ENCODE assay signal across 7 cellular contexts in the genomic region with DNA sequence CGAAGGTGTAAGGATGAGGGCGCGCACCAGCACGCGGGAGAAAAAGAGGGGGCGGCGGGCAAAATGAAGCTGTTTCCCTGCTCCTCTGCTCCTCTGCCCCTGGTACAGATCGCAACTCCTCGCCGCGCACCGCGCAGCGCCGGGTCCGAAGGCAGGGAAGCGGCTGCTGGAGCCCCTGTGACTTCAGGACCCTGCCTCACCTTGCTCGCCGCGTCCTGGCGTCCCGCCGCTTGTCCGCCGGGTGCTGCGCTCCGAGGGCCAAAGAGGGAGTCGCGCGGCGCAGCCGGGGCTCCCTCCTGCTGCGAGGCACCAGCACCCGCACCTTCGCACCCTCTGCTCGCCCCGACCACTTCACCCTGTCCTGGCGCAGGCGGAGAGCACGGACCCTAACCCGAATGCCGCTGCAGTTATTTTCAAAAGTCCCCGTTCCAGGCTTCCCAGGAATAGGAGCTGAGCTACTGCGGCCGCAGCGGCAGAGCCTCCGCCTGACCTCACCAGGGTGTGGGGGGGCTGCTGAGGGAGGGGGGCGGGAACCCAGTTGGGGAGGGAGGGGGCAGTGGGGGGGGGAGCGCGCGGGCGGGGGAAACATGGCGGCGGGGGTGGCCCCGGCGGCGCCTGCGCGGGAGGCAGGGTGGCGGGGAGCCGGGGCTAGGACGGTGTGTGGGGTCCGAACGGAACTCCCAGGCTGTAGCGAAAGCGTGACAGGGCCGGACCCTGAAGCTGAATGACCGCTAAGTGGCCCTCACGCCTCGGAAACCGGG. TPM values are rescaled to one million over a fixed set of nuclear protein-coding genes. Genes with fewer than 3 reads are reported as not detected.
DNase-seq lines count a peak whose midpoint lies in the region; ATAC-seq, FAIRE-seq and TF ChIP-seq lines count a peak whose summit lies in the region.

A gene with protein sequence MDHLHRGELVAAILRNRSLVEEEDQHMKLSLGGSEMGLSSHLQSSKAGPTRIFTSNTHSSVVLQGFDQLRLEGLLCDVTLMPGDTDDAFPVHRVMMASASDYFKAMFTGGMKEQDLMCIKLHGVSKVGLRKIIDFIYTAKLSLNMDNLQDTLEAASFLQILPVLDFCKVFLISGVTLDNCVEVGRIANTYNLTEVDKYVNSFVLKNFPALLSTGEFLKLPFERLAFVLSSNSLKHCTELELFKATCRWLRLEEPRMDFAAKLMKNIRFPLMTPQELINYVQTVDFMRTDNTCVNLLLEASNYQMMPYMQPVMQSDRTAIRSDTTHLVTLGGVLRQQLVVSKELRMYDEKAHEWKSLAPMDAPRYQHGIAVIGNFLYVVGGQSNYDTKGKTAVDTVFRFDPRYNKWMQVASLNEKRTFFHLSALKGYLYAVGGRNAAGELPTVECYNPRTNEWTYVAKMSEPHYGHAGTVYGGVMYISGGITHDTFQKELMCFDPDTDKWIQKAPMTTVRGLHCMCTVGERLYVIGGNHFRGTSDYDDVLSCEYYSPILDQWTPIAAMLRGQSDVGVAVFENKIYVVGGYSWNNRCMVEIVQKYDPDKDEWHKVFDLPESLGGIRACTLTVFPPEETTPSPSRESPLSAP (minus strand): TSS at position 503 of the 761 bp plus-strand sequence. CDS start 88,337 bp downstream, outside the sequence.

- in situ Hi-C loops in IMR-90 (cut with MboI; ENCODE audit: low sequenced_read_pairs) = no loop called here

- H2BK15ac ChIP-seq in IMR-90 (ENCODE audit: low read depth, low read length) = no peak within 1 kb of the TSS

- H3K36me3 Mint-ChIP-seq in activated T-helper 1 cell treated with anti-CD3 and anti-CD28 coated beads, Interleukin-12 subunit alpha, Interleukin-12 subunit beta, Interleukin-2, Interleukin-4 antibody, amounts not matched to agents 30 ng/mL and 10 ng/mL and 1 ng/mL, durations not matched to agents 14 hours and 24 hours and 36 hours (ENCODE audit: low read depth) = no peaks in the 10 kb centered on the region
- H3K36me3 Mint-ChIP-seq in nephron (ENCODE audit: low read depth) = peaks cover 3% of the 10 kb centered on the region

- TF ChIP-seq CTCF in GM10266 (IDR thresholded peaks at IDR 0.05; ENCODE audit: control insufficient read depth, insufficient read depth, low read depth, missing control alignments) = no peak
- no peak for TF ChIP-seq CTCF in IMR-90 (conservative IDR thresholded peaks at IDR 0.05; ENCODE audit: low read depth, low read length)
- peak in 1 of 4 experiments; percentile 7 for TF ChIP-seq CTCF in gastroesophageal sphincter (IDR thresholded peaks at IDR 0.05)
- TF ChIP-seq CTCF in nephron (IDR thresholded peaks at IDR 0.05; ENCODE audit: unreplicated experiment in 3 of 3) = no peak

- peak within 1 kb of the TSS; percentile 90 for H3K9ac ChIP-seq in IMR-90 (ENCODE audit: low read depth, low read length)

- H3K36me3 ChIP-seq in IMR-90 (ENCODE audit: control insufficient read depth, insufficient read depth, low read length) (no peaks in the 10 kb centered on the region), gastroesophageal sphincter (no peaks in the 10 kb centered on the region)

- dilution Hi-C loops in IMR-90 (cut with HindIII; ENCODE audit: low sequenced_read_pairs, unreplicated experiment) = no loop called here

- peak within 1 kb of the TSS; percentile 69 for H4K91ac ChIP-seq in IMR-90 (ENCODE audit: insufficient read depth, low read depth, low read length)

- ATAC-seq in IMR-90 (ENCODE audit: low read depth) (peak; percentile 84), gastroesophageal sphincter (peak; percentile 84)

- CTCF ChIA-PET in IMR-90 (lab: Yijun Ruan, JAX) = interaction anchor here (0.5 to 0.6 kb wide), 2 partner anchors 11 to 138 kb away, joined by 3 to 6 read pairs; no protein-coding TSS in a partner anchor

- H3K4me3 Mint-ChIP-seq in activated T-helper 1 cell treated with anti-CD3 and anti-CD28 coated beads, Interleukin-12 subunit alpha, Interleukin-12 subunit beta, Interleukin-2, Interleukin-4 antibody, amounts not matched to agents 30 ng/mL and 10 ng/mL and 1 ng/mL, durations not matched to agents 14 hours and 24 hours and 36 hours = peak within 1 kb of the TSS; percentile 76
- H3K4me3 Mint-ChIP-seq in nephron = peak within 1 kb of the TSS; percentile 94 to 98 (median 95)

- H2BK120ac ChIP-seq in IMR-90 (ENCODE audit: low read depth, low read length) = peak within 1 kb of the TSS; percentile 72

- H2AK9ac ChIP-seq in IMR-90 (replicated peaks; ENCODE audit: low read depth, low read length, poor library complexity) = no peak within 1 kb of the TSS

- H3K23ac ChIP-seq in IMR-90 (ENCODE audit: low read depth, low read length) = no peak within 1 kb of the TSS

- TF ChIP-seq RAD21 in IMR-90 (IDR thresholded peaks at IDR 0.05; ENCODE audit: low read length) = no peak

- intact Hi-C loops in IMR-90 (cut with micrococcal nuclease) = loop anchor here (5.0 to 10.0 kb wide), 2 partner anchors 108 to 119 kb away; no protein-coding TSS in a partner anchor
- intact Hi-C loops in activated T-helper 1 cell treated with anti-CD3 and anti-CD28 coated beads, Interleukin-12 subunit alpha, Interleukin-12 subunit beta, Interleukin-2, Interleukin-4 antibody, amounts not matched to agents 30 ng/mL and 10 ng/mL and 1 ng/mL, durations not matched to agents 14 hours and 24 hours and 36 hours (cut with micrococcal nuclease) = no loop called here

- WGBS in IMR-90 (ENCODE audit: extremely low coverage in 2 of 2, insufficient read length in 1 of 2), 2 experiments = 19% methylated on average over 17 of the region's 71 CpGs; no CpG with 5 or more reads in 1 of the 2 experiments
- WGBS in gastroesophageal sphincter (ENCODE audit: low coverage in 1 of 2), 2 donors = 0 to 3% methylated on average over 7 to 11 of the region's 71 CpGs

- H3K79me1 ChIP-seq in IMR-90 (ENCODE audit: low read depth in 1 of 2, low read length in 2 of 2) = 0 out of 4 replicates have a peak, but pooled peaks cover 0 to 2% of the 10 kb centered on the region in 2 experiments

- H3K4me2 ChIP-seq in IMR-90 (ENCODE audit: low read depth, low read length) = peak within 1 kb of the TSS; percentile 90

- no peaks in the 10 kb centered on the region for H4K20me1 ChIP-seq in IMR-90 (ENCODE audit: insufficient read depth, low read length)

- POLR2A ChIA-PET in IMR-90 (lab: Charles Lee; ENCODE audit: unreplicated experiment) = no interaction called here

- peak within 1 kb of the TSS; percentile 89 for H3K14ac ChIP-seq in IMR-90 (replicated peaks; ENCODE audit: low read depth, low read length)

- H3K4me1 Mint-ChIP-seq in activated T-helper 1 cell treated with anti-CD3 and anti-CD28 coated beads, Interleukin-12 subunit alpha, Interleukin-12 subunit beta, Interleukin-2, Interleukin-4 antibody, amounts not matched to agents 30 ng/mL and 10 ng/mL and 1 ng/mL, durations not matched to agents 14 hours and 24 hours and 36 hours (ENCODE audit: low read depth) = peaks cover 6% of the 10 kb centered on the region
- H3K4me1 Mint-ChIP-seq in nephron = peaks cover 12% of the 10 kb centered on the region

- H3K27me3 ChIP-seq in IMR-90 (ENCODE audit: control insufficient read depth, insufficient read depth, low read length) (no peaks in the 10 kb centered on the region), gastroesophageal sphincter (no peaks in the 10 kb centered on the region)

- H3K9me3 Mint-ChIP-seq in activated T-helper 1 cell treated with anti-CD3 and anti-CD28 coated beads, Interleukin-12 subunit alpha, Interleukin-12 subunit beta, Interleukin-2, Interleukin-4 antibody, amounts not matched to agents 30 ng/mL and 10 ng/mL and 1 ng/mL, durations not matched to agents 14 hours and 24 hours and 36 hours = no peaks in the 10 kb centered on the region
- no peaks in the 10 kb centered on the region for H3K9me3 Mint-ChIP-seq in nephron

- H3K4me3 ChIP-seq in IMR-90 (ENCODE audit: insufficient read depth, low read depth, low read length) (peak within 1 kb of the TSS; percentile 84), gastroesophageal sphincter (peak within 1 kb of the TSS; percentile 69 to 74)

- peak; percentile 22 for DNase-seq in GM10266 (ENCODE audit: extremely low spot score)
- DNase-seq in IMR-90 = peak; percentile 18
- DNase-seq in activated T-helper 1 cell treated with anti-CD3 and anti-CD28 coated beads, Interleukin-12 subunit alpha, Interleukin-12 subunit beta, Interleukin-2, Interleukin-4 antibody, amounts not matched to agents 30 ng/mL and 10 ng/mL and 1 ng/mL, durations not matched to agents 14 hours and 24 hours and 36 hours (ENCODE audit: low spot score) = no peak
- DNase-seq in urothelium cell line (ENCODE audit: low spot score) = peak; percentile 40
- DNase-seq in SW 1271 (lab: John Stamatoyannopoulos, UW) = no peak

- peak within 1 kb of the TSS; percentile 97 for H4K5ac ChIP-seq in IMR-90 (ENCODE audit: low read depth, low read length)

- H4K8ac ChIP-seq in IMR-90 (ENCODE audit: low read depth in 2 of 2, low read length in 2 of 2) = peak within 1 kb of the TSS; percentile 86 to 90

- peak within 1 kb of the TSS; percentile 38 for H3K27ac Mint-ChIP-seq in activated T-helper 1 cell treated with anti-CD3 and anti-CD28 coated beads, Interleukin-12 subunit alpha, Interleukin-12 subunit beta, Interleukin-2, Interleukin-4 antibody, amounts not matched to agents 30 ng/mL and 10 ng/mL and 1 ng/mL, durations not matched to agents 14 hours and 24 hours and 36 hours
- H3K27ac Mint-ChIP-seq in nephron = peak within 1 kb of the TSS; percentile 88 to 95 (median 93)

- peak within 1 kb of the TSS; percentile 90; the same call in 1 of the 2 replicates for H3K18ac ChIP-seq in IMR-90 (ENCODE audit: low read depth, low read length)

- H2BK20ac ChIP-seq in IMR-90 (ENCODE audit: low read depth, low read length) = no peak within 1 kb of the TSS

- TF ChIP-seq EP300 in gastroesophageal sphincter (IDR thresholded peaks at IDR 0.05) = no peak

- peak within 1 kb of the TSS; percentile 83 for H3K27ac ChIP-seq in IMR-90 (ENCODE audit: insufficient read depth, low read length)
- peak within 1 kb of the TSS; percentile 63 to 86 (median 81) for H3K27ac ChIP-seq in gastroesophageal sphincter

- H3K27me3 Mint-ChIP-seq in activated T-helper 1 cell treated with anti-CD3 and anti-CD28 coated beads, Interleukin-12 subunit alpha, Interleukin-12 subunit beta, Interleukin-2, Interleukin-4 antibody, amounts not matched to agents 30 ng/mL and 10 ng/mL and 1 ng/mL, durations not matched to agents 14 hours and 24 hours and 36 hours (ENCODE audit: insufficient read depth) = peaks cover 24% of the 10 kb centered on the region
- no peaks in the 10 kb centered on the region for H3K27me3 Mint-ChIP-seq in nephron (ENCODE audit: low read depth)

- no peak for TF ChIP-seq POLR2A in IMR-90 (IDR thresholded peaks at IDR 0.05; ENCODE audit: low read depth, low read length)
- no peak for TF ChIP-seq POLR2A in gastroesophageal sphincter (IDR thresholded peaks at IDR 0.05)

- no TSS peak for BruUV-seq in IMR-90 (replicated peaks; lab: Mats Ljungman, UMichigan)

- H3K56ac ChIP-seq in IMR-90 (ENCODE audit: extremely low read depth, insufficient read depth, low read length) = no peak within 1 kb of the TSS; the same call in 1 of the 2 replicates

- peak within 1 kb of the TSS; percentile 92 for H2AFZ ChIP-seq in IMR-90 (replicated peaks; ENCODE audit: low read length, poor library complexity)

- peak within 1 kb of the TSS; percentile 29 for H2BK5ac ChIP-seq in IMR-90 (ENCODE audit: low read depth, low read length, poor library complexity, severe bottlenecking)

- H3K9me1 ChIP-seq in IMR-90 (ENCODE audit: insufficient read depth, low read length) = no peaks in the 10 kb centered on the region

- H3K9me3 ChIP-seq in IMR-90 (ENCODE audit: control insufficient read depth, insufficient read depth, low read length) (no peaks in the 10 kb centered on the region), gastroesophageal sphincter (no peaks in the 10 kb centered on the region)

- H3K4me1 ChIP-seq in IMR-90 (ENCODE audit: control insufficient read depth, insufficient read depth, low read length) = 0 out of 2 replicates have a peak, but pooled peaks cover 2% of the 10 kb centered on the region
- H3K4me1 ChIP-seq in gastroesophageal sphincter = peaks cover 0 to 7% (median 0%) of the 10 kb centered on the region in 3 donors

- no peak within 1 kb of the TSS for H2AK5ac ChIP-seq in IMR-90 (ENCODE audit: low read depth, low read length)

- H3K4ac ChIP-seq in IMR-90 (ENCODE audit: low read depth, low read length) = peak within 1 kb of the TSS; percentile 76

- no peak for FAIRE-seq in urothelium cell line (lab: Jason Lieb, UNC)

RNA-seq across cellular contexts. Expression of the gene that starts here (rescaled TPM):
- 12.5 and 13.6 TPM in 2 replicates for total RNA-seq in IMR-90 (2012; rRNA removed)
- 4.0 and 4.1 TPM in 2 replicates for polyA plus RNA-seq in IMR-90 (2012; rRNA removed)
- polyA plus RNA-seq in IMR-90 (2012; cell fraction: cytosol; rRNA removed) = 2.0 and 2.1 TPM in 2 replicates
- polyA plus RNA-seq in IMR-90 (2012; cell fraction: nucleus; rRNA removed; ENCODE audit: low replicate concordance) = 0.69 and 3.3 TPM in 2 replicates
- total RNA-seq in activated T-helper 1 cell treated with anti-CD3 and anti-CD28 coated beads, Interleukin-12 subunit alpha, Interleukin-12 subunit beta, Interleukin-2, Interleukin-4 antibody, amounts not matched to agents 30 ng/mL and 10 ng/mL and 1 ng/mL, durations not matched to agents 14 hours and 24 hours and 36 hours = 0.20 TPM in 1 of 2 replicates, not detected in the other
- total RNA-seq in gastroesophageal sphincter = 10 to 100 TPM; 14.2 to 32.6 (median 21.8) TPM

Comparison
In these comparisons a context has a peak if more than half of its experiments do, and no peak if none do; other contexts are left out.
1. RNA of the gene that starts here (total RNA-seq): 14.2 to 32.6 TPM in gastroesophageal sphincter and 12.5 to 13.6 TPM in IMR-90; 0.20 TPM in activated T-helper 1 cell treated with anti-CD3 and anti-CD28 coated beads, Interleukin-12 subunit alpha, Interleukin-12 subunit beta, Interleukin-2, Interleukin-4 antibody, amounts not matched to agents 30 ng/mL and 10 ng/mL and 1 ng/mL, durations not matched to agents 14 hours and 24 hours and 36 hours; every median in the first group is over 10 times any median in the second.
2. DNase-seq: peak in GM10266 (single experiment), IMR-90 (single experiment) and urothelium cell line (single experiment); none in activated T-helper 1 cell treated with anti-CD3 and anti-CD28 coated beads, Interleukin-12 subunit alpha, Interleukin-12 subunit beta, Interleukin-2, Interleukin-4 antibody, amounts not matched to agents 30 ng/mL and 10 ng/mL and 1 ng/mL, durations not matched to agents 14 hours and 24 hours and 36 hours (single experiment) and SW 1271 (0 of 2).